ENCODE assay signal across 1 cellular context in genomic region chr3:65595222-65595996, GRCh38.
TF ChIP-seq lines count a peak whose summit lies in the region.

No MANE protein-coding gene starts in this region.

TF ChIP-seq in HepG2, 621 proteins besides CTCF, POLR2A, EP300 and RAD21 (continued from another document):
- TF ChIP-seq ZUFSP (CRISPR knock-in tag; IDR thresholded peaks at IDR 0.05; ENCODE audit: borderline replicate concordance): no peak
- no peak for TF ChIP-seq ZNF740 (CRISPR knock-in tag; IDR thresholded peaks at IDR 0.05)
- TF ChIP-seq ZC3H4 (CRISPR knock-in tag; IDR thresholded peaks at IDR 0.05; ENCODE audit: borderline replicate concordance): no peak
- no peak for TF ChIP-seq ZNF839 (CRISPR knock-in tag; IDR thresholded peaks at IDR 0.05; ENCODE audit: borderline replicate concordance)
- TF ChIP-seq RFXANK (CRISPR knock-in tag; IDR thresholded peaks at IDR 0.05): no peak
- TF ChIP-seq MLX (CRISPR knock-in tag; IDR thresholded peaks at IDR 0.05): no peak
- TF ChIP-seq NKX3-1 (CRISPR knock-in tag; IDR thresholded peaks at IDR 0.05): no peak
- no peak for TF ChIP-seq SNAPC4 (CRISPR knock-in tag; IDR thresholded peaks at IDR 0.05)
- TF ChIP-seq BCLAF1 (IDR thresholded peaks at IDR 0.05): no peak
- TF ChIP-seq ZBTB46 (CRISPR knock-in tag; IDR thresholded peaks at IDR 0.05; ENCODE audit: borderline replicate concordance): no peak
- TF ChIP-seq ZNF441 (CRISPR knock-in tag; IDR thresholded peaks at IDR 0.05; ENCODE audit: borderline replicate concordance): no peak
- TF ChIP-seq ZNF234 (CRISPR knock-in tag; conservative IDR thresholded peaks at IDR 0.05): no peak
